11 cellular contexts compared by ENCODE assay signal in the genomic region with DNA sequence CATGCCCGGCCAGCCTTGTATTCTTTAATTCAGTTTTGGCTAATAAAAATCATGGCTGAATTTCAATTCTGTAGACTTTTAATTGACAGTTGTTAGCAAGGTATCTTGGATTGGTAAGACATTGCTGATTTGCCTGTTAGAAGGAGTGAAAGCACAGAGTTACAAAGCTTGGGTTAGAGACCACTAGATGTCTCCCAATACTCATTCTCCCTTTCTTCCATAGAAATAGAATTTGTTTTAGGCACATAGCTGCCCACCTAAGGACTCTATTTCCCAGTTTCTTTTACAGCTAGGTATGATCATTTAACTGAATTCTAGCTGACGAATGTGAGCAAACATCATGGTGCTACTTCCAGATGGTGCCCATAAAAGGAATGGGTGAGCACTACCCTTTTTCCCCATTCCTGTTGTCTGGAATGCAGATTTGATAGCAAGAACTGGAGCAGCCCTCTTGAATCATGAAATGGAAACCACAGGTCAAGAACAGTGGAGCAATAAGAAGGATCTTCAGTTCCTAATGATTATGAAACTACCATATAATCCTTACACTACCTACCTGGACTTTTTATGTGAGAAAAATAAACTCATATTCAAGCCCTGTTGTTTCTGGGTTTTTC.
DNase-seq lines count a peak whose midpoint lies in the region; FAIRE-seq and TF ChIP-seq lines count a peak whose summit lies in the region.
"Had no signal": no experiment of that assay in that cellular context is flagged by ENCODE, and none has a peak within 500 bp of the region (broad histone marks: within the 10 kb centered on the region; RNA-seq: fewer than 3 reads in every experiment).

No MANE protein-coding gene starts in this region.

- no peaks in the 10 kb centered on the region for H3K9me3 ChIP-seq in MM.1S (replicated peaks; ENCODE audit: insufficient read depth, low read length)
- H3K9me3 ChIP-seq: ovary had no signal

- H4K20me1 ChIP-seq in MM.1S (ENCODE audit: insufficient read depth, low read length), result no peaks in the 10 kb centered on the region

- H3K36me3 Mint-ChIP-seq in activated naive CD4-positive, alpha-beta T cell treated with anti-CD3 and anti-CD28 coated beads, Interleukin-2, amount 10 ng/mL, durations not matched to agents 7 days and 5 days, result peaks cover 28% of the 10 kb centered on the region

- no peak overlapping the region for H3K4me3 ChIP-seq in AG09309 (ENCODE audit: control insufficient read depth, low read depth, low read length)
- H3K4me3 ChIP-seq in MM.1S (ENCODE audit: low read length), result no peak overlapping the region
- H3K4me3 ChIP-seq: ovary had no signal

- H3F3A ChIP-seq in MM.1S (ENCODE audit: insufficient read depth, low read length), result no peaks in the 10 kb centered on the region; the same call in 1 of the 2 replicates

- TF ChIP-seq CTCF in AG09309 (IDR thresholded peaks at IDR 0.05; ENCODE audit: control insufficient read depth, insufficient read depth, low read depth, low read length, missing control alignments) (no peak), GM10248 (IDR thresholded peaks at IDR 0.05; ENCODE audit: control extremely low read depth, extremely low read depth, low read depth, missing control alignments) (peak; percentile 37), MM.1S (IDR thresholded peaks at IDR 0.05; ENCODE audit: low read length) (no peak)

- peak; percentile 53 for FAIRE-seq in TTC549 (lab: Jason Lieb, UNC)

- no peaks in the 10 kb centered on the region for H3K27me3 Mint-ChIP-seq in activated naive CD4-positive, alpha-beta T cell treated with anti-CD3 and anti-CD28 coated beads, Interleukin-2, amount 10 ng/mL, durations not matched to agents 7 days and 5 days
- H3K27me3 Mint-ChIP-seq: CD4-positive, alpha-beta memory T cell had no signal

- H3K79me2 ChIP-seq in MM.1S (ENCODE audit: low read length), result no peaks in the 10 kb centered on the region

- H3K27ac Mint-ChIP-seq in activated naive CD4-positive, alpha-beta T cell treated with anti-CD3 and anti-CD28 coated beads, Interleukin-2, amount 10 ng/mL, durations not matched to agents 7 days and 5 days, result no peak overlapping the region
- H3K27ac Mint-ChIP-seq: CD4-positive, alpha-beta memory T cell had no signal

- POLR2A ChIA-PET in GM10248 (lab: Yijun Ruan, JAX), result no interaction called here

- H3K9me2 ChIP-seq in MM.1S (replicated peaks; ENCODE audit: insufficient read depth, low read length), result no peaks in the 10 kb centered on the region

- H3K36me3 ChIP-seq in MM.1S (replicated peaks; ENCODE audit: insufficient read depth, low read length), result no peaks in the 10 kb centered on the region
- H3K36me3 ChIP-seq: ovary had no signal

- no peaks in the 10 kb centered on the region for H3K9me3 Mint-ChIP-seq in activated naive CD4-positive, alpha-beta T cell treated with anti-CD3 and anti-CD28 coated beads, Interleukin-2, amount 10 ng/mL, durations not matched to agents 7 days and 5 days

- H3K4me2 ChIP-seq in MM.1S (ENCODE audit: low read depth, low read length), result no peak overlapping the region

- H3K4me1 ChIP-seq in MM.1S (ENCODE audit: low read length), result peaks cover 5% of the 10 kb centered on the region

- CTCF ChIA-PET in GM10248 (lab: Yijun Ruan, JAX), result interaction anchor here (1.0 to 1.1 kb wide), 3 partner anchors 17 to 340 kb away, joined by 3 to 4 read pairs (median 3); a partner anchor contains a TSS
- CTCF ChIA-PET in activated naive CD4-positive, alpha-beta T cell treated with anti-CD3 and anti-CD28 coated beads, Interleukin-2, amount 10 ng/mL, durations not matched to agents 7 days and 5 days (lab: Charles Lee), result interaction anchor here (0.6 kb wide), 1 partner anchor 453 kb away, joined by 3 read pairs; no protein-coding TSS in a partner anchor

- H3K9ac ChIP-seq in MM.1S (ENCODE audit: low read length), result no peak overlapping the region

- no peak overlapping the region for H3K4me3 Mint-ChIP-seq in activated naive CD4-positive, alpha-beta T cell treated with anti-CD3 and anti-CD28 coated beads, Interleukin-2, amount 10 ng/mL, durations not matched to agents 7 days and 5 days
- H3K4me3 Mint-ChIP-seq: CD4-positive, alpha-beta memory T cell had no signal

- H2AFZ ChIP-seq in MM.1S (ENCODE audit: low read length), result no peak overlapping the region

- DNase-seq in AG09309 (ENCODE audit: low read depth) (peak; percentile 23), GM10248 (ENCODE audit: extremely low spot score) (no peak), kidney glomerular epithelial cell (lab: John Stamatoyannopoulos, UW) (peak; percentile 34), MM.1S (no peak), glomerular visceral epithelial cell (ENCODE audit: extremely low spot score) (no peak), cortex of kidney (lab: John Stamatoyannopoulos, UW) (no peak)
- DNase-seq in activated naive CD4-positive, alpha-beta T cell treated with anti-CD3 and anti-CD28 coated beads, Interleukin-2, amount 10 ng/mL, durations not matched to agents 7 days and 5 days, result no peak
- DNase-seq: CD4-positive, alpha-beta memory T cell; NCI-H2171; ovary had no signal

- H3K4me1 Mint-ChIP-seq in activated naive CD4-positive, alpha-beta T cell treated with anti-CD3 and anti-CD28 coated beads, Interleukin-2, amount 10 ng/mL, durations not matched to agents 7 days and 5 days, result peaks cover 16% of the 10 kb centered on the region

- no peaks in the 10 kb centered on the region for H3K27me3 ChIP-seq in MM.1S (replicated peaks; ENCODE audit: insufficient read depth, low read length)
- H3K27me3 ChIP-seq: ovary had no signal

- H3K27ac ChIP-seq in MM.1S (ENCODE audit: low read length), result no peak overlapping the region
- H3K27ac ChIP-seq: ovary had no signal

Comparison
In these comparisons a context has a peak if more than half of its experiments do, and no peak if none do; other contexts are left out.
1. DNase-seq: peak in AG09309 (single experiment) and kidney glomerular epithelial cell (single experiment); none in GM10248 (single experiment), MM.1S (single experiment), glomerular visceral epithelial cell (single experiment), cortex of kidney (single experiment) and activated naive CD4-positive, alpha-beta T cell treated with anti-CD3 and anti-CD28 coated beads, Interleukin-2, amount 10 ng/mL, durations not matched to agents 7 days and 5 days (single experiment).